ENCODE assay signal across 20 cellular contexts in the genomic region with DNA sequence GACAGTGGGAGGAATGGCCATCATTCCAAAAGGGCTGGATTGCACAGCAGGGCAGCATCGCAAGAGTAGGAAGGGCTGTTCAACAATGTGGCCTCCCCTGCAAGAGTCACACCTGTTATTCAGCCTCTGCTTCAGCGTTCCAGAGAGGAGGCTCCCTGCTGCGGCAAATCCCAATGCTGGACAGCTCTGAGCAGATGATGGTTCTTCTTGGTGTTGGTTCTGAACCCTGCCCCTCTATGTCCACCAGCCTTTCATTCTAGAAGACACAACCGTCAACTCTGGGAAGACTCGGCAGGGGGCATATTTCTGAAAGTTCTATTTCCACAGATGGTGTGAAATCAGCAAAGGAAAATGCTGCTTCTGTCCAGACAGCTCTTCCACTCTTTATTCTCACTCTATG.
DNase-seq lines count a peak whose midpoint lies in the region; ATAC-seq, FAIRE-seq and TF ChIP-seq lines count a peak whose summit lies in the region.
"Had no signal": no experiment of that assay in that cellular context is flagged by ENCODE, and none has a peak within 500 bp of the region (broad histone marks: within the 10 kb centered on the region; RNA-seq: fewer than 3 reads in every experiment).

No MANE protein-coding gene starts in this region.

- no peaks in the 10 kb centered on the region for H3K79me2 ChIP-seq in PC-9 (ENCODE audit: low read depth)

- intact Hi-C loops in PC-9 (cut with micrococcal nuclease; ENCODE audit: unreplicated experiment) = no loop called here

- no peak overlapping the region for H2AFZ ChIP-seq in PC-9

- ATAC-seq in A549 = no peak
- ATAC-seq in GM21737 (IDR thresholded peaks at IDR 0.05; ENCODE audit: unreplicated experiment) = no peak
- ATAC-seq in GM21528 (IDR thresholded peaks at IDR 0.05; ENCODE audit: low FRiP score, unreplicated experiment) = no peak

- no peak for TF ChIP-seq POLR2A in A549 (IDR thresholded peaks at IDR 0.05; ENCODE audit: low read length)

- no peak for TF ChIP-seq RAD21 in A549 (conservative IDR thresholded peaks at IDR 0.05 in 1 of 2, IDR thresholded peaks at IDR 0.05 in 1 of 2)

- WGBS in A549 (ENCODE audit: missing lambda C conversion rate) = 81% methylated on average over 5 of the region's 5 CpGs

- in situ Hi-C loops in brain microvascular endothelial cell (cut with HindIII; ENCODE audit: low pct_ligation_motif_present, low sequenced_read_pairs) = no loop called here

- POLR2A ChIA-PET in A549 (lab: Yijun Ruan, JAX) = no interaction called here
- POLR2A ChIA-PET in PC-9 (lab: Charles Lee; ENCODE audit: unreplicated experiment) = no interaction called here

- H3K4me3 ChIP-seq in A549 (no peak overlapping the region), brain microvascular endothelial cell (ENCODE audit: low read depth, low read length) (no peak overlapping the region), right atrium auricular region (no peak overlapping the region), PC-9 (no peak overlapping the region)
- H3K4me3 ChIP-seq: HAP-1, SJSA1 had no signal

- no peaks in the 10 kb centered on the region for H4K20me1 ChIP-seq in PC-9 (ENCODE audit: insufficient read depth)

- CTCF ChIA-PET in A549 (lab: Yijun Ruan, JAX) (no interaction called here), PC-9 (lab: Charles Lee) (no interaction called here)

- TF ChIP-seq CTCF in A549 (IDR thresholded peaks at IDR 0.05) = no peak
- TF ChIP-seq CTCF in brain microvascular endothelial cell (IDR thresholded peaks at IDR 0.05; ENCODE audit: low read depth, low read length, missing control alignments) = no peak
- no peak for TF ChIP-seq CTCF in right atrium auricular region (IDR thresholded peaks at IDR 0.05)
- TF ChIP-seq CTCF in PC-9 (conservative IDR thresholded peaks at IDR 0.05) = no peak

- DNase-seq in A549 (ENCODE audit: low read depth in 1 of 2, low spot score in 1 of 2) (no peak), NCI-H146 (lab: John Stamatoyannopoulos, UW) (peak; percentile 79), brain microvascular endothelial cell (peak; percentile 32), right atrium auricular region (ENCODE audit: low spot score) (no peak), PC-9 (no peak), NCI-H1105 (lab: John Stamatoyannopoulos, UW) (no peak)
- DNase-seq: BE2C; CD4-positive, CD25-positive, alpha-beta regulatory T cell; COR-L47; DMS 273 treated with DMSO at 0.1 percent for 48 hours; DND-41; NCI-H187 treated with DMSO at 0.1 percent for 48 hours; NCI-H226; NCI-H524; NCI-H82; OCI-M1 had no signal

- H3K27me3 ChIP-seq in brain microvascular endothelial cell (replicated peaks) (no peaks in the 10 kb centered on the region), right atrium auricular region (no peaks in the 10 kb centered on the region), PC-9 (ENCODE audit: insufficient read depth, low read depth) (peaks cover 26% of the 10 kb centered on the region; the same call in 1 of the 2 replicates)
- H3K27me3 ChIP-seq: BE2C, SJSA1 had no signal

- no peak for FAIRE-seq in A549 (lab: Jason Lieb, UNC)

- H3K9me3 ChIP-seq in A549 = no peaks in the 10 kb centered on the region
- no peaks in the 10 kb centered on the region for H3K9me3 ChIP-seq in right atrium auricular region
- no peaks in the 10 kb centered on the region for H3K9me3 ChIP-seq in PC-9 (ENCODE audit: insufficient read depth, low read depth)
- H3K9me3 ChIP-seq: BE2C, HAP-1, SJSA1 had no signal

- BruUV-seq in PC-9 (replicated peaks; lab: Mats Ljungman, UMichigan) = no TSS peak

- H3K4me2 ChIP-seq in A549 (no peak overlapping the region), PC-9 (no peak overlapping the region)

- H3K4me1 ChIP-seq in A549 (no peaks in the 10 kb centered on the region), right atrium auricular region (peaks cover 0 to 12% of the 10 kb centered on the region in 2 donors), PC-9 (replicated peaks; ENCODE audit: insufficient read depth) (no peaks in the 10 kb centered on the region)

- H3F3A ChIP-seq in PC-9 (ENCODE audit: insufficient read depth, low read depth) = no peaks in the 10 kb centered on the region

- H3K36me3 ChIP-seq in brain microvascular endothelial cell (replicated peaks) (no peaks in the 10 kb centered on the region), right atrium auricular region (no peaks in the 10 kb centered on the region), PC-9 (ENCODE audit: low read depth) (no peaks in the 10 kb centered on the region)
- H3K36me3 ChIP-seq: BE2C, HAP-1, SJSA1 had no signal

- no peaks in the 10 kb centered on the region for H3K9me2 ChIP-seq in PC-9 (ENCODE audit: insufficient read depth)

- no peak for TF ChIP-seq EP300 in A549 (IDR thresholded peaks at IDR 0.05)

- H3K27ac ChIP-seq in A549 (no peak overlapping the region), brain microvascular endothelial cell (no peak overlapping the region), right atrium auricular region (peak overlapping the region; percentile 37 to 57), PC-9 (no peak overlapping the region)
- H3K27ac ChIP-seq: SJSA1 had no signal

TF ChIP-seq in A549, 52 proteins besides CTCF, POLR2A, EP300 and RAD21:
- TF ChIP-seq, protein P1, sequence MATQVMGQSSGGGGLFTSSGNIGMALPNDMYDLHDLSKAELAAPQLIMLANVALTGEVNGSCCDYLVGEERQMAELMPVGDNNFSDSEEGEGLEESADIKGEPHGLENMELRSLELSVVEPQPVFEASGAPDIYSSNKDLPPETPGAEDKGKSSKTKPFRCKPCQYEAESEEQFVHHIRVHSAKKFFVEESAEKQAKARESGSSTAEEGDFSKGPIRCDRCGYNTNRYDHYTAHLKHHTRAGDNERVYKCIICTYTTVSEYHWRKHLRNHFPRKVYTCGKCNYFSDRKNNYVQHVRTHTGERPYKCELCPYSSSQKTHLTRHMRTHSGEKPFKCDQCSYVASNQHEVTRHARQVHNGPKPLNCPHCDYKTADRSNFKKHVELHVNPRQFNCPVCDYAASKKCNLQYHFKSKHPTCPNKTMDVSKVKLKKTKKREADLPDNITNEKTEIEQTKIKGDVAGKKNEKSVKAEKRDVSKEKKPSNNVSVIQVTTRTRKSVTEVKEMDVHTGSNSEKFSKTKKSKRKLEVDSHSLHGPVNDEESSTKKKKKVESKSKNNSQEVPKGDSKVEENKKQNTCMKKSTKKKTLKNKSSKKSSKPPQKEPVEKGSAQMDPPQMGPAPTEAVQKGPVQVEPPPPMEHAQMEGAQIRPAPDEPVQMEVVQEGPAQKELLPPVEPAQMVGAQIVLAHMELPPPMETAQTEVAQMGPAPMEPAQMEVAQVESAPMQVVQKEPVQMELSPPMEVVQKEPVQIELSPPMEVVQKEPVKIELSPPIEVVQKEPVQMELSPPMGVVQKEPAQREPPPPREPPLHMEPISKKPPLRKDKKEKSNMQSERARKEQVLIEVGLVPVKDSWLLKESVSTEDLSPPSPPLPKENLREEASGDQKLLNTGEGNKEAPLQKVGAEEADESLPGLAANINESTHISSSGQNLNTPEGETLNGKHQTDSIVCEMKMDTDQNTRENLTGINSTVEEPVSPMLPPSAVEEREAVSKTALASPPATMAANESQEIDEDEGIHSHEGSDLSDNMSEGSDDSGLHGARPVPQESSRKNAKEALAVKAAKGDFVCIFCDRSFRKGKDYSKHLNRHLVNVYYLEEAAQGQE (IDR thresholded peaks at IDR 0.05) = peak; percentile 28; the same call in 1 of the 2 replicates
- TF ChIP-seq ESRRA (IDR thresholded peaks at IDR 0.05; ENCODE audit: borderline replicate concordance, low read length) = no peak
- TF ChIP-seq MAZ (IDR thresholded peaks at IDR 0.05; ENCODE audit: borderline replicate concordance, low read depth, low read length) = no peak

Comparison
In these comparisons a context has a peak if more than half of its experiments do, and no peak if none do; other contexts are left out.
1. DNase-seq: peak in NCI-H146 (single experiment) and brain microvascular endothelial cell (single experiment); none in A549 (0 of 2), right atrium auricular region (single experiment), PC-9 (0 of 2) and NCI-H1105 (single experiment).
2. H3K27ac ChIP-seq: peak in right atrium auricular region (2 of 2); none in A549 (0 of 2), brain microvascular endothelial cell (single experiment) and PC-9 (single experiment).